10 cellular contexts compared by ENCODE assay signal in genomic region chr1:227891955-227892871, GRCh38. TPM values are rescaled to one million over a fixed set of nuclear protein-coding genes. Genes with fewer than 3 reads are reported as not detected.
DNase-seq lines count a peak whose midpoint lies in the region; ATAC-seq and TF ChIP-seq lines count a peak whose summit lies in the region.
"Had no signal": no experiment of that assay in that cellular context is flagged by ENCODE, and none has a peak within 500 bp of the region (broad histone marks: within the 10 kb centered on the region; RNA-seq: fewer than 3 reads in every experiment).

No MANE protein-coding gene starts in this region.

- CTCF ChIA-PET in HCT116 (lab: Charles Lee), result no interaction called here

- POLR2A ChIA-PET in HCT116 (lab: Charles Lee), result no interaction called here

- H3K9me2 ChIP-seq in HCT116 (ENCODE audit: insufficient read depth), result no peaks in the 10 kb centered on the region

- no peaks in the 10 kb centered on the region for H3K36me3 Mint-ChIP-seq in immature natural killer cell

- no peak overlapping the region for H3K9ac ChIP-seq in HCT116 (ENCODE audit: low read length)

- peak overlapping the region; percentile 35 for H3K4me2 ChIP-seq in HCT116 (ENCODE audit: low read length)

- no peak overlapping the region for H3K4me3 Mint-ChIP-seq in immature natural killer cell
- H3K4me3 Mint-ChIP-seq: activated CD4-positive, alpha-beta T cell treated with anti-CD3 and anti-CD28 coated beads, Interleukin-2, amount 10 ng/mL, durations not matched to agents 24 days and 14 days had no signal

- DNase-seq in HCT116 (ENCODE audit: low read depth, low spot score) (no peak), Peyer's patch (peak in 2 of 3 donors; percentile 37 to 41), left ventricle myocardium inferior (no peak), posterior cingulate gyrus (peak in 8 of 10 donors; percentile 4 to 67 (median 13)), SK-N-DZ (ENCODE audit: low spot score) (no peak), immature natural killer cell (no peak)
- DNase-seq: activated CD4-positive, alpha-beta T cell treated with anti-CD3 and anti-CD28 coated beads, Interleukin-2, amount 10 ng/mL, durations not matched to agents 24 days and 14 days; NCI-H2107 had no signal

- H3K9me3 Mint-ChIP-seq in immature natural killer cell, result no peaks in the 10 kb centered on the region
- H3K9me3 Mint-ChIP-seq: activated CD4-positive, alpha-beta T cell treated with anti-CD3 and anti-CD28 coated beads, Interleukin-2, amount 10 ng/mL, durations not matched to agents 24 days and 14 days had no signal

- H3K4me1 ChIP-seq in HCT116 (ENCODE audit: control insufficient read depth in 1 of 2, insufficient read depth in 2 of 2, low read length in 2 of 2), result peaks cover 5 to 27% of the 10 kb centered on the region in 2 experiments; a peak in 3 of 4 replicates
- no peaks in the 10 kb centered on the region for H3K4me1 ChIP-seq in Peyer's patch
- H3K4me1 ChIP-seq in left ventricle myocardium inferior, result peaks cover 11% of the 10 kb centered on the region
- H3K4me1 ChIP-seq: pancreas had no signal

- BruUV-seq in HCT116 (replicated peaks; lab: Mats Ljungman, UMichigan), result no TSS peak

- no peaks in the 10 kb centered on the region for H3K79me2 ChIP-seq in HCT116 (ENCODE audit: insufficient read depth, low read length)

- no peaks in the 10 kb centered on the region for H3K27me3 ChIP-seq in HCT116 (ENCODE audit: insufficient read depth, low read length)
- H3K27me3 ChIP-seq in Peyer's patch, result no peaks in the 10 kb centered on the region
- peaks cover 6% of the 10 kb centered on the region for H3K27me3 ChIP-seq in left ventricle myocardium inferior (ENCODE audit: low read depth)
- H3K27me3 ChIP-seq: pancreas had no signal

- H3K27ac Mint-ChIP-seq in immature natural killer cell, result no peak overlapping the region
- H3K27ac Mint-ChIP-seq: activated CD4-positive, alpha-beta T cell treated with anti-CD3 and anti-CD28 coated beads, Interleukin-2, amount 10 ng/mL, durations not matched to agents 24 days and 14 days had no signal

- H2AFZ ChIP-seq in HCT116 (ENCODE audit: low read depth, low read length, poor library complexity, severe bottlenecking), result no peak overlapping the region

- H3K36me3 ChIP-seq in HCT116 (ENCODE audit: control insufficient read depth in 1 of 2, insufficient read depth in 2 of 2, low read length in 2 of 2), result no peaks in the 10 kb centered on the region
- no peaks in the 10 kb centered on the region for H3K36me3 ChIP-seq in Peyer's patch
- H3K36me3 ChIP-seq in left ventricle myocardium inferior, result no peaks in the 10 kb centered on the region
- H3K36me3 ChIP-seq: pancreas had no signal

- H4K20me1 ChIP-seq in HCT116 (ENCODE audit: insufficient read depth), result no peaks in the 10 kb centered on the region

- RAD21 ChIA-PET in HCT116 (lab: Charles Lee; ENCODE audit: low non-redundant PET in 1 of 2, low total read pairs in 2 of 2, uncharacterized antibody in 2 of 2, unreplicated experiment in 2 of 2), result no interaction called here

- H3K4me3 ChIP-seq in HCT116 (replicated peaks in 1 of 2; ENCODE audit: low read depth in 1 of 2, low read length in 2 of 2), result no peak overlapping the region
- H3K4me3 ChIP-seq in Peyer's patch, result no peak overlapping the region
- no peak overlapping the region for H3K4me3 ChIP-seq in left ventricle myocardium inferior
- H3K4me3 ChIP-seq: pancreas had no signal

- no peak for ATAC-seq in HCT116
- no peak for ATAC-seq in GM21515 (IDR thresholded peaks at IDR 0.05; ENCODE audit: unreplicated experiment)
- ATAC-seq: pancreas had no signal

- TF ChIP-seq RAD21 in HCT116 (IDR thresholded peaks at IDR 0.05; ENCODE audit: low read depth), result no peak

- intact Hi-C loops in HCT116 (cut with micrococcal nuclease) (no loop called here), left ventricle myocardium inferior (cut with micrococcal nuclease) (no loop called here), posterior cingulate gyrus (cut with DNase I) (no loop called here)

- no peak overlapping the region for H3K27ac ChIP-seq in HCT116 (ENCODE audit: low read depth, low read length)
- H3K27ac ChIP-seq in Peyer's patch, result no peak overlapping the region
- peak overlapping the region; percentile 66 for H3K27ac ChIP-seq in left ventricle myocardium inferior (replicated peaks)
- H3K27ac ChIP-seq: pancreas had no signal

- H3K27me3 Mint-ChIP-seq in immature natural killer cell (ENCODE audit: low read depth in 3 of 3), result peaks cover 0 to 1% (median 1%) of the 10 kb centered on the region in 3 donors
- H3K27me3 Mint-ChIP-seq: activated CD4-positive, alpha-beta T cell treated with anti-CD3 and anti-CD28 coated beads, Interleukin-2, amount 10 ng/mL, durations not matched to agents 24 days and 14 days had no signal

- no peaks in the 10 kb centered on the region for H3K9me3 ChIP-seq in HCT116 (ENCODE audit: control insufficient read depth in 1 of 2, insufficient read depth in 1 of 2, low read depth in 1 of 2, low read length in 2 of 2)
- H3K9me3 ChIP-seq in Peyer's patch, result no peaks in the 10 kb centered on the region
- H3K9me3 ChIP-seq in left ventricle myocardium inferior (replicated peaks), result no peaks in the 10 kb centered on the region
- H3K9me3 ChIP-seq: pancreas had no signal

- TF ChIP-seq POLR2A in HCT116 (IDR thresholded peaks at IDR 0.05; ENCODE audit: borderline replicate concordance, extremely low read depth, insufficient read depth, insufficient read length) (no peak), Peyer's patch (IDR thresholded peaks at IDR 0.05) (no peak)

- H3K4me1 Mint-ChIP-seq in immature natural killer cell, result peaks cover 2 to 5% of the 10 kb centered on the region in 2 donors
- H3K4me1 Mint-ChIP-seq: activated CD4-positive, alpha-beta T cell treated with anti-CD3 and anti-CD28 coated beads, Interleukin-2, amount 10 ng/mL, durations not matched to agents 24 days and 14 days had no signal

- no peak for TF ChIP-seq CTCF in HCT116 (IDR thresholded peaks at IDR 0.05 in 2 of 3, conservative IDR thresholded peaks at IDR 0.05 in 1 of 3; ENCODE audit: borderline replicate concordance in 1 of 3, insufficient read depth in 1 of 3, low read depth in 2 of 3, low read length in 2 of 3)
- no peak for TF ChIP-seq CTCF in Peyer's patch (IDR thresholded peaks at IDR 0.05)
- TF ChIP-seq CTCF in left ventricle myocardium inferior (IDR thresholded peaks at IDR 0.05; ENCODE audit: borderline replicate concordance), result no peak

TF ChIP-seq in HCT116, 20 proteins besides CTCF, POLR2A, EP300 and RAD21:
- TF ChIP-seq TCF7L2 (IDR thresholded peaks at IDR 0.05; ENCODE audit: borderline replicate concordance, extremely low read depth, insufficient read depth, insufficient read length) (no peak), YY1 (IDR thresholded peaks at IDR 0.05; ENCODE audit: extremely low read depth, insufficient replicate concordance, low read depth, low read length) (no peak), SIN3A (IDR thresholded peaks at IDR 0.05; ENCODE audit: low read depth) (no peak), JUND (IDR thresholded peaks at IDR 0.05) (no peak), ZBTB33 (IDR thresholded peaks at IDR 0.05; ENCODE audit: extremely low read depth, insufficient replicate concordance, low read length) (no peak), ELF1 (IDR thresholded peaks at IDR 0.05; ENCODE audit: borderline replicate concordance, low read depth) (no peak), CBX3 (IDR thresholded peaks at IDR 0.05; ENCODE audit: low read depth) (no peak), SRF (IDR thresholded peaks at IDR 0.05; ENCODE audit: low read depth) (no peak), CEBPB (IDR thresholded peaks at IDR 0.05; ENCODE audit: low read depth) (no peak)
- TF ChIP-seq, protein P1, sequence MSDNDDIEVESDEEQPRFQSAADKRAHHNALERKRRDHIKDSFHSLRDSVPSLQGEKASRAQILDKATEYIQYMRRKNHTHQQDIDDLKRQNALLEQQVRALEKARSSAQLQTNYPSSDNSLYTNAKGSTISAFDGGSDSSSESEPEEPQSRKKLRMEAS (IDR thresholded peaks at IDR 0.05), result no peak

RNA-seq across cellular contexts. Expression of gene WNT9A, which starts 55.5 kb away (rescaled TPM):
- total RNA-seq in HCT116 (2021; ENCODE audit: unreplicated experiment) (5.6 TPM), Peyer's patch (1 to 10 TPM in 3 of 4 donors, under 1 TPM in 1; 0.83 to 3.5 (median 2.6) TPM), left ventricle myocardium inferior (4.8 TPM)
- 4.5 and 6.5 TPM in 2 replicates for polyA plus RNA-seq in HCT116 (2012)
- polyA plus RNA-seq in SK-N-DZ (2014; cell fraction: cytosol; rRNA removed), result 0.38 and 0.44 TPM in 2 replicates
- 0.46 and 1.2 TPM in 2 replicates for polyA plus RNA-seq in SK-N-DZ (2014; cell fraction: nucleus; rRNA removed)
- polyA plus RNA-seq in immature natural killer cell, result not detected
- total RNA-seq: activated CD4-positive, alpha-beta T cell treated with anti-CD3 and anti-CD28 coated beads, Interleukin-2, amount 10 ng/mL, durations not matched to agents 24 days and 14 days had no signal

Comparison
In these comparisons a context has a peak if more than half of its experiments do, and no peak if none do; other contexts are left out.
1. DNase-seq: peak in Peyer's patch (2 of 3) and posterior cingulate gyrus (8 of 10); none in HCT116 (single experiment), left ventricle myocardium inferior (single experiment), SK-N-DZ (single experiment) and immature natural killer cell (0 of 3).